ENCODE assay signal across 2 cellular contexts in the genomic region with DNA sequence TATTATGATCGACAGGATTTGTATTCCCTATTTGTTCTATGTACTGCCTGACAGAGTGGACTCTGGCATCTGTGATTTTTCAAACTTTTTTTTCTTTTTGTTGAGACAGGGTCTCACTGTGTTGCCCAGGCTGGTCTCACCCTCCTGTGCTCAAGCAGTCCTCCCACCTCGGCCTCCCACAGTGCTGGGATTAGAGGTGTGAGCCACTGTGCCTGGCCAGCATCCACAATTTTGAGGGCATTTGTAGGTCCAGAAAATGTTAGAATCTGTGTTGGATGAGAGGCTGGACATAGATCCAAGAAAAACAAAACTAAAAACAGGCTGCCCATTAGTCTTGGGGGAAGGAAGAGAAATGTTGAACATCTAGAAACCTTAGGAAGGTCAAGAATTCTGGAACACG.
TF ChIP-seq lines count a peak whose summit lies in the region.

No MANE protein-coding gene starts in this region.

TF ChIP-seq in HepG2, 621 proteins besides CTCF, POLR2A, EP300 and RAD21:
- TF ChIP-seq HMGA1 (CRISPR knock-in tag; conservative IDR thresholded peaks at IDR 0.05) = no peak
- TF ChIP-seq, protein P1, sequence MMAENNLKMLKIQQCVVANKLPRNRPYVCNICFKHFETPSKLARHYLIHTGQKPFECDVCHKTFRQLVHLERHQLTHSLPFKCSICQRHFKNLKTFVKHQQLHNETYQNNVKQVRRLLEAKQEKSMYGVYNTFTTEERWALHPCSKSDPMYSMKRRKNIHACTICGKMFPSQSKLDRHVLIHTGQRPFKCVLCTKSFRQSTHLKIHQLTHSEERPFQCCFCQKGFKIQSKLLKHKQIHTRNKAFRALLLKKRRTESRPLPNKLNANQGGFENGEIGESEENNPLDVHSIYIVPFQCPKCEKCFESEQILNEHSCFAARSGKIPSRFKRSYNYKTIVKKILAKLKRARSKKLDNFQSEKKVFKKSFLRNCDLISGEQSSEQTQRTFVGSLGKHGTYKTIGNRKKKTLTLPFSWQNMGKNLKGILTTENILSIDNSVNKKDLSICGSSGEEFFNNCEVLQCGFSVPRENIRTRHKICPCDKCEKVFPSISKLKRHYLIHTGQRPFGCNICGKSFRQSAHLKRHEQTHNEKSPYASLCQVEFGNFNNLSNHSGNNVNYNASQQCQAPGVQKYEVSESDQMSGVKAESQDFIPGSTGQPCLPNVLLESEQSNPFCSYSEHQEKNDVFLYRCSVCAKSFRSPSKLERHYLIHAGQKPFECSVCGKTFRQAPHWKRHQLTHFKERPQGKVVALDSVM (CRISPR knock-in tag; IDR thresholded peaks at IDR 0.05) = peak; percentile 68; the same call in 1 of the 2 replicates
- peak; percentile 94 for TF ChIP-seq ZNF121 (CRISPR knock-in tag; IDR thresholded peaks at IDR 0.05)
- TF ChIP-seq ZNF75D (CRISPR knock-in tag; IDR thresholded peaks at IDR 0.05; ENCODE audit: borderline replicate concordance) = no peak
- no peak for TF ChIP-seq ZNF841 (CRISPR knock-in tag; IDR thresholded peaks at IDR 0.05; ENCODE audit: borderline replicate concordance)
- TF ChIP-seq RAD51 (IDR thresholded peaks at IDR 0.05; ENCODE audit: borderline replicate concordance) = no peak
- TF ChIP-seq ELF4 (CRISPR knock-in tag; IDR thresholded peaks at IDR 0.05; ENCODE audit: borderline replicate concordance) = no peak
- no peak for TF ChIP-seq PRMT3 (CRISPR knock-in tag; IDR thresholded peaks at IDR 0.05; ENCODE audit: borderline replicate concordance, low read depth)
- TF ChIP-seq POGZ (CRISPR knock-in tag; IDR thresholded peaks at IDR 0.05) = no peak

TF ChIP-seq in WTC11, 78 proteins besides CTCF, POLR2A, EP300 and RAD21:
- TF ChIP-seq, protein P2, sequence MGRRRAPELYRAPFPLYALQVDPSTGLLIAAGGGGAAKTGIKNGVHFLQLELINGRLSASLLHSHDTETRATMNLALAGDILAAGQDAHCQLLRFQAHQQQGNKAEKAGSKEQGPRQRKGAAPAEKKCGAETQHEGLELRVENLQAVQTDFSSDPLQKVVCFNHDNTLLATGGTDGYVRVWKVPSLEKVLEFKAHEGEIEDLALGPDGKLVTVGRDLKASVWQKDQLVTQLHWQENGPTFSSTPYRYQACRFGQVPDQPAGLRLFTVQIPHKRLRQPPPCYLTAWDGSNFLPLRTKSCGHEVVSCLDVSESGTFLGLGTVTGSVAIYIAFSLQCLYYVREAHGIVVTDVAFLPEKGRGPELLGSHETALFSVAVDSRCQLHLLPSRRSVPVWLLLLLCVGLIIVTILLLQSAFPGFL (CRISPR knock-in tag; IDR thresholded peaks at IDR 0.05; ENCODE audit: borderline replicate concordance) = no peak
- TF ChIP-seq ZNF121 (CRISPR knock-in tag; IDR thresholded peaks at IDR 0.05) = peak; percentile 53; the same call in 1 of the 2 replicates
